Comparison of ENCODE assay signal across 27 cellular contexts in the genomic region with DNA sequence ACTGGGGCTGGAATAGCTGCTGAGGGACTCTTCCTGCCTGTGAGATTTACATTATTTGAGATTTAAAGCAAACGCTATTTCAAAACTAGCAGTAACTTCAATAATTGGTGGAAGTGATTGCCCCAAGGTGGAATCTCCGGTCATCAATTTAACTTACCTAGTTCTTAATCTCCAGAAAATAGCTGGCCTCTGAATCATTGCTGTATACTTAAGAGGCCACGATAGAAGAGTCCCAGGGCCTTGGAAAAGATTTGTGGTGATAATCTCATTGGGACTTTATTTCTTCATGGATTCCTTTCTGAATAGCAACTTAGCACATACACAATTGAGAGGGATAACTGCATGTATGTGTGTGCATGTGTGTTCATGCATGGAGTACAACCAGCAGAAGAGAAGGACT.
"Had no signal": no experiment of that assay in that cellular context is flagged by ENCODE, and none has a peak within 500 bp of the region (broad histone marks: within the 10 kb centered on the region; RNA-seq: fewer than 3 reads in every experiment).

No MANE protein-coding gene starts in this region.

- H3K4me3 ChIP-seq: hepatocyte, left lung, lower lobe of right lung, psoas muscle, right atrium auricular region, right lobe of liver, skin epidermis, stomach, testis, thyroid gland, transverse colon, upper lobe of left lung, vagina had no signal

- H3K79me2 ChIP-seq: hepatocyte, parathyroid adenoma had no signal

- H2AFZ ChIP-seq: hepatocyte, parathyroid adenoma had no signal

- H3K27ac ChIP-seq: hepatocyte, left lung, lower lobe of right lung, neutrophil, parathyroid adenoma, psoas muscle, right atrium auricular region, right lobe of liver, skin epidermis, stomach, testis, thyroid gland, transverse colon, upper lobe of left lung, vagina had no signal

- H3K27me3 ChIP-seq: hepatocyte, neutrophil, right atrium auricular region, right lobe of liver, testis, thyroid gland, transverse colon, upper lobe of left lung, vagina had no signal

- H3K9ac ChIP-seq: parathyroid adenoma had no signal

- ATAC-seq: left colon; left lung; lower lobe of right lung; naive thymus-derived CD8-positive, alpha-beta T cell; psoas muscle; right lobe of liver; stimulated activated naive B cell treated with anti-CD40 and anti-IgM and Interleukin-4, amounts not matched to agents 10 μg/mL and 1 μg/mL and 100 μg/mL, for 72 hours; stimulated activated naive CD8-positive, alpha-beta T cell treated with anti-CD3 and anti-CD28 coated beads, Interleukin-15, Interleukin-2, amounts not matched to agents 100 U/mL and 50 U/mL, for 24 hours had no signal

- DNase-seq: kidney glomerular epithelial cell; left colon; left lung; lower lobe of right lung; mammary epithelial cell; mesenchymal stem cell; naive thymus-derived CD8-positive, alpha-beta T cell; occipital lobe; psoas muscle; right lobe of liver; stimulated activated CD4-positive, alpha-beta T cell treated with anti-CD3 and anti-CD28 coated beads, Interleukin-12 subunit alpha, Interleukin-12 subunit beta, amount 100 ng/mL, for 4 hours; stimulated activated CD4-positive, alpha-beta T cell treated with anti-CD3 and anti-CD28 coated beads, Interleukin-15, amount 100 ng/mL, for 24 hours; stimulated activated CD4-positive, alpha-beta T cell treated with anti-CD3 and anti-CD28 coated beads, Interleukin-2, amount 100 ng/mL, for 24 hours; stimulated activated CD4-positive, alpha-beta T cell treated with anti-CD3 and anti-CD28 coated beads, Interleukin-4, amount 100 ng/mL, for 1 hour; stimulated activated naive B cell treated with anti-CD40 and anti-IgM and Interleukin-4, amounts not matched to agents 10 μg/mL and 1 μg/mL and 100 μg/mL, for 72 hours; stimulated activated naive CD8-positive, alpha-beta T cell treated with anti-CD3 and anti-CD28 coated beads, Interleukin-15, Interleukin-2, amounts not matched to agents 100 U/mL and 50 U/mL, for 24 hours; stomach; testis; thyroid gland; transverse colon; upper lobe of left lung had no signal

- H3K4me2 ChIP-seq: hepatocyte had no signal

- H3K9me3 ChIP-seq: left lung, lower lobe of right lung, neutrophil, psoas muscle, right atrium auricular region, right lobe of liver, stomach, testis, thyroid gland, transverse colon, upper lobe of left lung, vagina had no signal

- H3K36me3 ChIP-seq: left lung, lower lobe of right lung, neutrophil, right atrium auricular region, right lobe of liver, stomach, thyroid gland, transverse colon, upper lobe of left lung, vagina had no signal

- H3K4me1 ChIP-seq: left lung, lower lobe of right lung, parathyroid adenoma, psoas muscle, right atrium auricular region, right lobe of liver, stomach, testis, thyroid gland, transverse colon, upper lobe of left lung, vagina had no signal
